ENCODE assay signal across 14 cellular contexts in genomic region chr14:38070213-38070612, GRCh38.
DNase-seq lines count a peak whose midpoint lies in the region; ATAC-seq and TF ChIP-seq lines count a peak whose summit lies in the region.
"Had no signal": no experiment of that assay in that cellular context is flagged by ENCODE, and none has a peak within 500 bp of the region (broad histone marks: within the 10 kb centered on the region; RNA-seq: fewer than 3 reads in every experiment).

No MANE protein-coding gene starts in this region.

- TF ChIP-seq RAD21 in neural cell (conservative IDR thresholded peaks at IDR 0.05) = no peak

- POLR2A ChIA-PET in CD4-positive, alpha-beta memory T cell (lab: Charles Lee; ENCODE audit: partially characterized antibody) = no interaction called here

- no peak overlapping the region for H2AFZ ChIP-seq in neural cell (ENCODE audit: low read depth, low read length)

- peak; percentile 25 for TF ChIP-seq EP300 in neural cell (conservative IDR thresholded peaks at IDR 0.05; ENCODE audit: poor library complexity, severe bottlenecking)

- H3K4me1 ChIP-seq in CD4-positive, alpha-beta memory T cell (ENCODE audit: insufficient read depth, low read length) = peaks cover 91% of the 10 kb centered on the region

- peaks cover 64% of the 10 kb centered on the region for H3K4me1 Mint-ChIP-seq in activated T-cell treated with anti-CD3 and anti-CD28 coated beads, Interleukin-2, amount 50 U/mL, for 72 hours (ENCODE audit: low read depth)
- peaks cover 59 to 88% (median 65%) of the 10 kb centered on the region in 4 donors for H3K4me1 Mint-ChIP-seq in CD4-positive, alpha-beta memory T cell
- peaks cover 70% of the 10 kb centered on the region for H3K4me1 Mint-ChIP-seq in activated naive CD8-positive, alpha-beta T cell treated with anti-CD3 and anti-CD28 coated beads, Interleukin-2, amount 50 U/mL, for 24 hours

- ATAC-seq in activated T-cell treated with anti-CD3 and anti-CD28 coated beads, Interleukin-2, amount 50 U/mL, for 72 hours (replicated peaks in 1 of 2) = peak in 1 of 2 donors; percentile 46
- peak; percentile 20 for ATAC-seq in activated naive CD8-positive, alpha-beta T cell treated with anti-CD3 and anti-CD28 coated beads, Interleukin-2, amount 50 U/mL, for 24 hours
- ATAC-seq: Right ventricle myocardium inferior had no signal

- no peak overlapping the region for H3K4me3 ChIP-seq in CD4-positive, alpha-beta memory T cell (ENCODE audit: low read length in 2 of 2)
- H3K4me3 ChIP-seq in neural cell (ENCODE audit: low read length) = no peak overlapping the region
- H3K4me3 ChIP-seq: BLaER1 had no signal

- H3K4me3 Mint-ChIP-seq in activated T-cell treated with anti-CD3 and anti-CD28 coated beads, Interleukin-2, amount 50 U/mL, for 72 hours = peak overlapping the region in 1 of 2 donors; percentile 7
- peak overlapping the region in 3 of 8 donors; percentile 29 to 84 (median 51) for H3K4me3 Mint-ChIP-seq in CD4-positive, alpha-beta memory T cell
- no peak overlapping the region for H3K4me3 Mint-ChIP-seq in activated naive CD8-positive, alpha-beta T cell treated with anti-CD3 and anti-CD28 coated beads, Interleukin-2, amount 50 U/mL, for 24 hours

- no peaks in the 10 kb centered on the region for H3K9me3 Mint-ChIP-seq in activated T-cell treated with anti-CD3 and anti-CD28 coated beads, Interleukin-2, amount 50 U/mL, for 72 hours
- H3K9me3 Mint-ChIP-seq in CD4-positive, alpha-beta memory T cell = peaks cover 0 to 6% (median 3%) of the 10 kb centered on the region in 8 donors
- no peaks in the 10 kb centered on the region for H3K9me3 Mint-ChIP-seq in activated naive CD8-positive, alpha-beta T cell treated with anti-CD3 and anti-CD28 coated beads, Interleukin-2, amount 50 U/mL, for 24 hours

- H3K27ac Mint-ChIP-seq in activated T-cell treated with anti-CD3 and anti-CD28 coated beads, Interleukin-2, amount 50 U/mL, for 72 hours = peak overlapping the region; percentile 42
- H3K27ac Mint-ChIP-seq in CD4-positive, alpha-beta memory T cell = peak overlapping the region in 4 of 7 donors; percentile 39 to 77 (median 62)
- H3K27ac Mint-ChIP-seq in activated naive CD8-positive, alpha-beta T cell treated with anti-CD3 and anti-CD28 coated beads, Interleukin-2, amount 50 U/mL, for 24 hours = no peak overlapping the region

- CTCF ChIA-PET in CD4-positive, alpha-beta memory T cell (lab: Charles Lee; ENCODE audit: partially characterized antibody) = no interaction called here

- H3K27me3 ChIP-seq in CD4-positive, alpha-beta memory T cell (ENCODE audit: insufficient read depth, low read length) = no peaks in the 10 kb centered on the region
- no peaks in the 10 kb centered on the region for H3K27me3 ChIP-seq in neural cell (ENCODE audit: insufficient read depth, low read depth, low read length)
- H3K27me3 ChIP-seq: BLaER1 had no signal

- no peak overlapping the region for H3K4me2 ChIP-seq in neural cell (ENCODE audit: low read length)
- H3K4me2 ChIP-seq: BLaER1 had no signal

- TF ChIP-seq CTCF in neural cell (IDR thresholded peaks at IDR 0.05; ENCODE audit: poor library complexity, severe bottlenecking) = no peak

- no peak for DNase-seq in activated T-cell treated with anti-CD3 and anti-CD28 coated beads, Interleukin-2, amount 50 U/mL, for 72 hours
- DNase-seq in activated T-cell treated with anti-CD3 and anti-CD28 coated beads for 4 hours (no peak), 8988T (no peak), NCI-H146 treated with DMSO at 0.1 percent for 48 hours (lab: John Stamatoyannopoulos, UW; ENCODE audit: unreplicated experiment) (no peak)
- DNase-seq in CD4-positive, alpha-beta memory T cell = no peak
- no peak for DNase-seq in activated naive CD8-positive, alpha-beta T cell treated with anti-CD3 and anti-CD28 coated beads, Interleukin-2, amount 50 U/mL, for 24 hours
- DNase-seq: DMS79 treated with DMSO at 0.1 percent for 48 hours, NCI-H1092 treated with DMSO at 0.1 percent for 48 hours, NCI-H146, NCI-H2081 treated with DMSO at 0.1 percent for 48 hours, NCI-H446 treated with DMSO at 0.1 percent for 48 hours had no signal

- no peaks in the 10 kb centered on the region for H3K36me3 ChIP-seq in CD4-positive, alpha-beta memory T cell (ENCODE audit: insufficient read depth, low read length)
- H3K36me3 ChIP-seq in neural cell (ENCODE audit: insufficient read depth, low read length) = no peaks in the 10 kb centered on the region
- H3K36me3 ChIP-seq: BLaER1 had no signal

- H3K9ac ChIP-seq in neural cell (ENCODE audit: low read length) = no peak overlapping the region
- H3K9ac ChIP-seq: BLaER1 had no signal

- H3K9me3 ChIP-seq in CD4-positive, alpha-beta memory T cell (ENCODE audit: control insufficient read depth in 1 of 2, low read length in 2 of 2) = no peaks in the 10 kb centered on the region
- no peaks in the 10 kb centered on the region for H3K9me3 ChIP-seq in neural cell (ENCODE audit: low read length)

- peaks cover 2 to 5% of the 10 kb centered on the region in 2 donors for H3K36me3 Mint-ChIP-seq in activated T-cell treated with anti-CD3 and anti-CD28 coated beads, Interleukin-2, amount 50 U/mL, for 72 hours (ENCODE audit: insufficient read depth in 2 of 2)
- H3K36me3 Mint-ChIP-seq in CD4-positive, alpha-beta memory T cell = peaks cover 0 to 5% of the 10 kb centered on the region in 2 donors
- H3K36me3 Mint-ChIP-seq in activated naive CD8-positive, alpha-beta T cell treated with anti-CD3 and anti-CD28 coated beads, Interleukin-2, amount 50 U/mL, for 24 hours (ENCODE audit: low read depth) = no peaks in the 10 kb centered on the region

- no peaks in the 10 kb centered on the region for H4K20me1 ChIP-seq in neural cell (ENCODE audit: insufficient read depth)
- H4K20me1 ChIP-seq: BLaER1 had no signal

- no peak overlapping the region for H3K27ac ChIP-seq in CD4-positive, alpha-beta memory T cell (ENCODE audit: low read depth, low read length)
- H3K27ac ChIP-seq in neural cell (ENCODE audit: low read length) = no peak overlapping the region
- H3K27ac ChIP-seq: BLaER1 had no signal

- peaks cover 4% of the 10 kb centered on the region for H3F3A ChIP-seq in neural cell (ENCODE audit: insufficient read depth, low read length, poor library complexity, severe bottlenecking)

- no peaks in the 10 kb centered on the region for H3K79me2 ChIP-seq in neural cell (replicated peaks; ENCODE audit: insufficient read depth, low read length)

- no peaks in the 10 kb centered on the region for H3K9me2 ChIP-seq in neural cell (ENCODE audit: insufficient read depth, low read length)

- no peaks in the 10 kb centered on the region for H3K27me3 Mint-ChIP-seq in activated T-cell treated with anti-CD3 and anti-CD28 coated beads, Interleukin-2, amount 50 U/mL, for 72 hours (ENCODE audit: low read depth)
- H3K27me3 Mint-ChIP-seq in CD4-positive, alpha-beta memory T cell = no peaks in the 10 kb centered on the region
- H3K27me3 Mint-ChIP-seq in activated naive CD8-positive, alpha-beta T cell treated with anti-CD3 and anti-CD28 coated beads, Interleukin-2, amount 50 U/mL, for 24 hours = no peaks in the 10 kb centered on the region

- intact Hi-C loops in CD4-positive, alpha-beta memory T cell (cut with micrococcal nuclease) = loop anchor here (10.0 kb wide), 2 partner anchors 1045 to 1365 kb away; partner anchors contain the start of genes FBXO33 and GEMIN2

TF ChIP-seq in neural cell, 6 proteins besides CTCF, POLR2A, EP300 and RAD21:
- TF ChIP-seq MXI1 (conservative IDR thresholded peaks at IDR 0.05; ENCODE audit: poor library complexity, severe bottlenecking) = no peak
- TF ChIP-seq TAF1 (IDR thresholded peaks at IDR 0.05; ENCODE audit: low read depth) = no peak
- TF ChIP-seq POLR2AphosphoS5 (IDR thresholded peaks at IDR 0.05) = no peak
- no peak for TF ChIP-seq EZH2 (IDR thresholded peaks at IDR 0.05; ENCODE audit: borderline replicate concordance, insufficient read depth, low read length, poor library complexity, severe bottlenecking)
- TF ChIP-seq REST (IDR thresholded peaks at IDR 0.05; ENCODE audit: borderline replicate concordance) = no peak
- TF ChIP-seq SMC3 (conservative IDR thresholded peaks at IDR 0.05; ENCODE audit: poor library complexity) = no peak
TF ChIP-seq in neural cell: peak in this region for 0.
